In the genomic region with DNA sequence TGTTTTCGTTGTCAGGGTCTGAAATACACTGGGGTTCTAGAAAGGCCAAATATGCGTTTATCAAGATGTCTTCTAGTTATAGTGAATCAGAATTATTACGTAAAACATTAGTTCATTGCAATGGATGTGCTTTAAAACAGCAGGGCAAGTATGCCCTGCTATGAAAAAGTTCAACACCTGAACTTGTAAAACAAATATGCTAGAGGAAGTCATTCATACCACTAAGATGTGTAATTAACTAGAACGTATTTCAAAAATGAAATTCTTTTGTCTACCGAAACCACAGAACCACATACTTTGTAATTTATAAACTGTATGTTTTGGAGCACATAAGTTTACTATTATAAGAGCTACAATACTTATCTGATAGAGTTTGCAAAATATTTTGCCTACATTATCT, we compare ENCODE assay signal across 21 cellular contexts.
"Had no signal": no experiment of that assay in that cellular context is flagged by ENCODE, and none has a peak within 500 bp of the region (broad histone marks: within the 10 kb centered on the region; RNA-seq: fewer than 3 reads in every experiment).

No MANE protein-coding gene starts in this region.

- ATAC-seq: effector memory CD8-positive, alpha-beta T cell; natural killer cell had no signal

- H3K36me3 Mint-ChIP-seq: activated naive CD8-positive, alpha-beta T cell treated with anti-CD3 and anti-CD28 coated beads for 36 hours had no signal

- H3K4me1 ChIP-seq: vagina had no signal

- H3K9me3 ChIP-seq: spleen, testis, vagina had no signal

- H3K27me3 Mint-ChIP-seq: effector memory CD8-positive, alpha-beta T cell had no signal

- H3K27ac Mint-ChIP-seq: activated naive CD8-positive, alpha-beta T cell treated with anti-CD3 and anti-CD28 coated beads for 36 hours; activated T-cell treated with anti-CD3 and anti-CD28 coated beads, Interleukin-2, amount 50 U/mL, for 24 hours; effector memory CD8-positive, alpha-beta T cell; natural killer cell; progenitor cell of endocrine pancreas had no signal

- H3K9me3 Mint-ChIP-seq: activated T-cell treated with anti-CD3 and anti-CD28 coated beads, Interleukin-2, amount 50 U/mL, for 24 hours; effector memory CD8-positive, alpha-beta T cell had no signal

- H3K36me3 ChIP-seq: left ventricle myocardium inferior, spleen, vagina had no signal

- H3K4me3 Mint-ChIP-seq: activated naive CD8-positive, alpha-beta T cell treated with anti-CD3 and anti-CD28 coated beads for 36 hours; activated T-cell treated with anti-CD3 and anti-CD28 coated beads, Interleukin-2, amount 50 U/mL, for 24 hours; effector memory CD8-positive, alpha-beta T cell; natural killer cell had no signal

- FAIRE-seq: colon had no signal

- H3K4me3 ChIP-seq: left ventricle myocardium inferior, spleen, testis, vagina had no signal

- DNase-seq: activated CD8-positive, alpha-beta memory T cell treated with anti-CD3 and anti-CD28 coated beads for 24 hours; activated CD8-positive, alpha-beta memory T cell treated with anti-CD3 and anti-CD28 coated beads, Interleukin-2, amount 50 U/mL, for 4 hours; activated naive CD4-positive, alpha-beta T cell treated with Interleukin-2 at 50 U/mL for 16 hours; activated naive CD8-positive, alpha-beta T cell treated with anti-CD3 and anti-CD28 coated beads for 36 hours; activated T-cell treated with anti-CD3 and anti-CD28 coated beads, Interleukin-2, amount 50 U/mL, for 24 hours; amniotic stem cell; central memory CD4-positive, alpha-beta T cell; effector memory CD8-positive, alpha-beta T cell; foreskin fibroblast; kidney glomerular epithelial cell; left ventricle myocardium inferior; midbrain; natural killer cell; spleen; stimulated activated CD4-positive, alpha-beta T cell treated with anti-CD3 and anti-CD28 coated beads, Interleukin-4, amount 100 ng/mL, for 1 hour; stimulated activated naive CD4-positive, alpha-beta T cell; T-helper 9 cell; testis had no signal

- H3K4me1 Mint-ChIP-seq: activated naive CD8-positive, alpha-beta T cell treated with anti-CD3 and anti-CD28 coated beads for 36 hours; natural killer cell had no signal

- H3K27me3 ChIP-seq: spleen, testis, vagina had no signal

- H3K27ac ChIP-seq: left ventricle myocardium inferior, spleen, testis, vagina had no signal
